Comparison of ENCODE assay signal across 2 cellular contexts in genomic region chr13:42064259-42064658, GRCh38.
TF ChIP-seq lines count a peak whose summit lies in the region.

No MANE protein-coding gene starts in this region.

TF ChIP-seq in Ishikawa, 13 proteins besides CTCF, POLR2A, EP300 and RAD21 (continued from another document):
- TF ChIP-seq, protein P1, sequence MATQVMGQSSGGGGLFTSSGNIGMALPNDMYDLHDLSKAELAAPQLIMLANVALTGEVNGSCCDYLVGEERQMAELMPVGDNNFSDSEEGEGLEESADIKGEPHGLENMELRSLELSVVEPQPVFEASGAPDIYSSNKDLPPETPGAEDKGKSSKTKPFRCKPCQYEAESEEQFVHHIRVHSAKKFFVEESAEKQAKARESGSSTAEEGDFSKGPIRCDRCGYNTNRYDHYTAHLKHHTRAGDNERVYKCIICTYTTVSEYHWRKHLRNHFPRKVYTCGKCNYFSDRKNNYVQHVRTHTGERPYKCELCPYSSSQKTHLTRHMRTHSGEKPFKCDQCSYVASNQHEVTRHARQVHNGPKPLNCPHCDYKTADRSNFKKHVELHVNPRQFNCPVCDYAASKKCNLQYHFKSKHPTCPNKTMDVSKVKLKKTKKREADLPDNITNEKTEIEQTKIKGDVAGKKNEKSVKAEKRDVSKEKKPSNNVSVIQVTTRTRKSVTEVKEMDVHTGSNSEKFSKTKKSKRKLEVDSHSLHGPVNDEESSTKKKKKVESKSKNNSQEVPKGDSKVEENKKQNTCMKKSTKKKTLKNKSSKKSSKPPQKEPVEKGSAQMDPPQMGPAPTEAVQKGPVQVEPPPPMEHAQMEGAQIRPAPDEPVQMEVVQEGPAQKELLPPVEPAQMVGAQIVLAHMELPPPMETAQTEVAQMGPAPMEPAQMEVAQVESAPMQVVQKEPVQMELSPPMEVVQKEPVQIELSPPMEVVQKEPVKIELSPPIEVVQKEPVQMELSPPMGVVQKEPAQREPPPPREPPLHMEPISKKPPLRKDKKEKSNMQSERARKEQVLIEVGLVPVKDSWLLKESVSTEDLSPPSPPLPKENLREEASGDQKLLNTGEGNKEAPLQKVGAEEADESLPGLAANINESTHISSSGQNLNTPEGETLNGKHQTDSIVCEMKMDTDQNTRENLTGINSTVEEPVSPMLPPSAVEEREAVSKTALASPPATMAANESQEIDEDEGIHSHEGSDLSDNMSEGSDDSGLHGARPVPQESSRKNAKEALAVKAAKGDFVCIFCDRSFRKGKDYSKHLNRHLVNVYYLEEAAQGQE (IDR thresholded peaks at IDR 0.05; ENCODE audit: low read depth) = no peak
TF ChIP-seq in Ishikawa: peak in this region for 1.

TF ChIP-seq in K562, 482 proteins besides CTCF, POLR2A, EP300 and RAD21 (continued from another document):
- TF ChIP-seq, protein P2, sequence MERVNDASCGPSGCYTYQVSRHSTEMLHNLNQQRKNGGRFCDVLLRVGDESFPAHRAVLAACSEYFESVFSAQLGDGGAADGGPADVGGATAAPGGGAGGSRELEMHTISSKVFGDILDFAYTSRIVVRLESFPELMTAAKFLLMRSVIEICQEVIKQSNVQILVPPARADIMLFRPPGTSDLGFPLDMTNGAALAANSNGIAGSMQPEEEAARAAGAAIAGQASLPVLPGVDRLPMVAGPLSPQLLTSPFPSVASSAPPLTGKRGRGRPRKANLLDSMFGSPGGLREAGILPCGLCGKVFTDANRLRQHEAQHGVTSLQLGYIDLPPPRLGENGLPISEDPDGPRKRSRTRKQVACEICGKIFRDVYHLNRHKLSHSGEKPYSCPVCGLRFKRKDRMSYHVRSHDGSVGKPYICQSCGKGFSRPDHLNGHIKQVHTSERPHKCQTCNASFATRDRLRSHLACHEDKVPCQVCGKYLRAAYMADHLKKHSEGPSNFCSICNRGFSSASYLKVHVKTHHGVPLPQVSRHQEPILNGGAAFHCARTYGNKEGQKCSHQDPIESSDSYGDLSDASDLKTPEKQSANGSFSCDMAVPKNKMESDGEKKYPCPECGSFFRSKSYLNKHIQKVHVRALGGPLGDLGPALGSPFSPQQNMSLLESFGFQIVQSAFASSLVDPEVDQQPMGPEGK (CRISPR knock-in tag; IDR thresholded peaks at IDR 0.05; ENCODE audit: borderline replicate concordance) = no peak
- no peak for TF ChIP-seq ETV1 (tag; conservative IDR thresholded peaks at IDR 0.05; ENCODE audit: low read depth)
